8 cellular contexts compared by ENCODE assay signal in genomic region chr2:201157694-201158093, GRCh38. TPM values are rescaled to one million over a fixed set of nuclear protein-coding genes. Genes with fewer than 3 reads are reported as not detected.
DNase-seq lines count a peak whose midpoint lies in the region; ATAC-seq and TF ChIP-seq lines count a peak whose summit lies in the region.

No MANE protein-coding gene starts in this region.

- peaks cover 68% of the 10 kb centered on the region for H3K36me3 Mint-ChIP-seq in endothelial cell (ENCODE audit: low read depth, unreplicated experiment)

- H3K27ac Mint-ChIP-seq in endothelial cell (ENCODE audit: unreplicated experiment), result peak overlapping the region; percentile 89

- H3K4me3 ChIP-seq in GM23248, result no peak overlapping the region
- no peak overlapping the region for H3K4me3 ChIP-seq in psoas muscle
- H3K4me3 ChIP-seq in HAP-1, result no peak overlapping the region
- H3K4me3 ChIP-seq in aorta (ENCODE audit: low read length in 2 of 2), result no peak overlapping the region

- H3K79me2 ChIP-seq in GM23248 (ENCODE audit: insufficient read depth), result peaks cover 62% of the 10 kb centered on the region

- 0 out of 2 replicates have a peak overlapping the region, but pooled peaks have one; percentile 8 for H3K9ac ChIP-seq in GM23248

- H3K27me3 ChIP-seq in GM23248 (replicated peaks; ENCODE audit: insufficient read depth) (no peaks in the 10 kb centered on the region), psoas muscle (ENCODE audit: insufficient read depth in 3 of 3, low read length in 2 of 3) (no peaks in the 10 kb centered on the region), HAP-1 (ENCODE audit: low read depth) (no peaks in the 10 kb centered on the region), aorta (ENCODE audit: control insufficient read depth in 1 of 2, insufficient read depth in 2 of 2, low read length in 1 of 2) (no peaks in the 10 kb centered on the region)

- no peaks in the 10 kb centered on the region for H3K9me3 Mint-ChIP-seq in endothelial cell (ENCODE audit: unreplicated experiment)

- H3K27ac ChIP-seq in GM23248 (peak overlapping the region; percentile 22; the same call in 1 of the 2 replicates), psoas muscle (peak overlapping the region; percentile 59), aorta (ENCODE audit: low read depth in 1 of 2, low read length in 2 of 2) (peak overlapping the region in 1 of 2 donors; percentile 23)

- in situ Hi-C loops in Caki2 (cut with HindIII; ENCODE audit: low pct_unique_long_range_greater_than_20kb, low sequenced_read_pairs) (no loop called here), GM23248 (cut with MboI) (no loop called here), HAP-1 (cut with MboI; ENCODE audit: low sequenced_read_pairs) (no loop called here)

- WGBS in GM23248 (ENCODE audit: low coverage in 1 of 2, low lambda C conversion rate in 2 of 2, missing lambda C conversion rate in 2 of 2), 2 experiments, result 43 to 51% methylated on average over 4 of the region's 4 CpGs
- 54 to 75% (median 66%) methylated on average over 4 of the region's 4 CpGs for WGBS in psoas muscle, 3 donors
- WGBS in aorta, 2 donors, result 76 to 78% methylated on average over 4 of the region's 4 CpGs

- H3K9me3 ChIP-seq in GM23248 (ENCODE audit: low read depth) (no peaks in the 10 kb centered on the region), psoas muscle (no peaks in the 10 kb centered on the region), HAP-1 (no peaks in the 10 kb centered on the region), aorta (ENCODE audit: control insufficient read depth, low read length) (no peaks in the 10 kb centered on the region)

- TF ChIP-seq CTCF in endothelial cell (IDR thresholded peaks at IDR 0.05; ENCODE audit: unreplicated experiment) (no peak), psoas muscle (IDR thresholded peaks at IDR 0.05) (no peak)

- ATAC-seq in psoas muscle (peak in 1 of 4 donors; percentile 12), aorta (ENCODE audit: low FRiP score) (no peak)

- H4K20me1 ChIP-seq in GM23248 (ENCODE audit: insufficient read depth), result no peaks in the 10 kb centered on the region

- peak overlapping the region; percentile 17 for H3K4me3 Mint-ChIP-seq in endothelial cell (ENCODE audit: unreplicated experiment)

- H3K4me1 Mint-ChIP-seq in endothelial cell (ENCODE audit: unreplicated experiment), result peaks cover 29% of the 10 kb centered on the region

- intact Hi-C loops in psoas muscle (cut with DNase I) (loop anchor here in 1 of 2 donors (10.0 kb wide), 1 partner anchor 83 kb away; the partner anchor contains the start of genes HYCC2 and NDUFB3), aorta (cut with DNase I) (loop anchor here in 1 of 2 donors (5.0 to 10.0 kb wide), 2 partner anchors 40 to 83 kb away; partner anchors contain the start of genes CFLAR, HYCC2 and NDUFB3)

- H3K4me1 ChIP-seq in GM23248 (ENCODE audit: insufficient read depth) (no peaks in the 10 kb centered on the region; the same call in 1 of the 2 replicates), psoas muscle (peaks cover 17% of the 10 kb centered on the region), HAP-1 (no peaks in the 10 kb centered on the region), aorta (ENCODE audit: control insufficient read depth in 1 of 2, insufficient read depth in 2 of 2, low read length in 2 of 2) (no peaks in the 10 kb centered on the region)

- no peaks in the 10 kb centered on the region for H3K9me2 ChIP-seq in GM23248 (ENCODE audit: insufficient read depth)

- H3F3A ChIP-seq in GM23248 (ENCODE audit: insufficient read depth), result peaks cover 19% of the 10 kb centered on the region

- DNase-seq in Caki2 (ENCODE audit: low read depth) (peak; percentile 43), GM23248 (no peak), NOMO-1 (lab: John Stamatoyannopoulos, UW; ENCODE audit: unreplicated experiment in 2 of 2) (peak; percentile 53 to 70), endothelial cell (ENCODE audit: low spot score) (no peak), psoas muscle (no peak), NCI-H187 treated with DMSO at 0.1 percent for 48 hours (lab: John Stamatoyannopoulos, UW) (no peak), HAP-1 (ENCODE audit: low spot score in 2 of 2) (no peak), aorta (no peak)

- H3K27me3 Mint-ChIP-seq in endothelial cell (ENCODE audit: unreplicated experiment), result no peaks in the 10 kb centered on the region

- no peak overlapping the region for H2AFZ ChIP-seq in GM23248

- H3K4me2 ChIP-seq in GM23248 (ENCODE audit: unreplicated experiment), result no peak overlapping the region

- H3K36me3 ChIP-seq in GM23248 (ENCODE audit: low read depth) (peaks cover 38% of the 10 kb centered on the region), psoas muscle (ENCODE audit: insufficient read depth in 1 of 2, low read depth in 1 of 2) (peaks cover 11 to 100% of the 10 kb centered on the region in 2 donors), HAP-1 (replicated peaks) (peaks cover 7% of the 10 kb centered on the region), aorta (ENCODE audit: control insufficient read depth in 1 of 2, insufficient read depth in 2 of 2, low read length in 1 of 2) (peaks cover 10 to 13% of the 10 kb centered on the region in 2 donors)

RNA-seq across cellular contexts. Expression of gene CASP10, which starts 25.2 kb away (rescaled TPM):
- 7.3 and 8.5 TPM in 2 replicates for total RNA-seq in Caki2 (2014; rRNA removed; shearing (Covaris generic); ENCODE audit: low replicate concordance)
- 5.1 and 5.2 TPM in 2 replicates for total RNA-seq in GM23248 (2014; rRNA removed; shearing (Covaris generic))
- polyA plus RNA-seq in GM23248 (2016; fragmentation: Nextera tagmentation; extraction: Ambion mirVana), result 2.8 and 2.9 TPM in 2 replicates
- total RNA-seq in endothelial cell (ENCODE audit: unreplicated experiment), result 38.6 TPM
- total RNA-seq in psoas muscle, result 1 to 10 TPM; 2.3 to 3.8 (median 2.8) TPM
- 1 to 10 TPM in 2 of 3 donors, under 1 TPM in 1; 0.90 to 1.3 (median 1.2) TPM for polyA plus RNA-seq in psoas muscle
- total RNA-seq in aorta, result 10 to 100 TPM in 1 of 2 donors, 1 to 10 TPM in 1; 8.1 to 26.1 TPM
- 1 to 10 TPM; 1.1 to 3.4 TPM for polyA plus RNA-seq in aorta

RNA-seq across cellular contexts. Expression of gene CFLAR, which starts 41.7 kb away (rescaled TPM):
- total RNA-seq in Caki2 (2014; rRNA removed; shearing (Covaris generic); ENCODE audit: low replicate concordance), result 99.7 and 108 TPM in 2 replicates
- total RNA-seq in GM23248 (2014; rRNA removed; shearing (Covaris generic)), result 47.2 and 64.7 TPM in 2 replicates
- polyA plus RNA-seq in GM23248 (2016; fragmentation: Nextera tagmentation; extraction: Ambion mirVana) (43.6 and 46.1 TPM in 2 replicates), psoas muscle (100 to 1,000 TPM in 2 of 3 donors, 10 to 100 TPM in 1; 84.7 to 340 (median 239) TPM), aorta (10 to 100 TPM; 30.4 to 63.5 TPM)
- total RNA-seq in endothelial cell (ENCODE audit: unreplicated experiment) (241 TPM), psoas muscle (100 to 1,000 TPM; 180 to 358 (median 346) TPM), aorta (100 to 1,000 TPM; 154 to 244 TPM)

Comparison
In these comparisons a context has a peak if more than half of its experiments do, and no peak if none do; other contexts are left out.
1. DNase-seq: peak in Caki2 (single experiment) and NOMO-1 (2 of 2); none in GM23248 (single experiment), endothelial cell (single experiment), psoas muscle (0 of 2), NCI-H187 treated with DMSO at 0.1 percent for 48 hours (single experiment), HAP-1 (0 of 2) and aorta (0 of 2).